ENCODE assay signal across 1 cellular context in the genomic region with DNA sequence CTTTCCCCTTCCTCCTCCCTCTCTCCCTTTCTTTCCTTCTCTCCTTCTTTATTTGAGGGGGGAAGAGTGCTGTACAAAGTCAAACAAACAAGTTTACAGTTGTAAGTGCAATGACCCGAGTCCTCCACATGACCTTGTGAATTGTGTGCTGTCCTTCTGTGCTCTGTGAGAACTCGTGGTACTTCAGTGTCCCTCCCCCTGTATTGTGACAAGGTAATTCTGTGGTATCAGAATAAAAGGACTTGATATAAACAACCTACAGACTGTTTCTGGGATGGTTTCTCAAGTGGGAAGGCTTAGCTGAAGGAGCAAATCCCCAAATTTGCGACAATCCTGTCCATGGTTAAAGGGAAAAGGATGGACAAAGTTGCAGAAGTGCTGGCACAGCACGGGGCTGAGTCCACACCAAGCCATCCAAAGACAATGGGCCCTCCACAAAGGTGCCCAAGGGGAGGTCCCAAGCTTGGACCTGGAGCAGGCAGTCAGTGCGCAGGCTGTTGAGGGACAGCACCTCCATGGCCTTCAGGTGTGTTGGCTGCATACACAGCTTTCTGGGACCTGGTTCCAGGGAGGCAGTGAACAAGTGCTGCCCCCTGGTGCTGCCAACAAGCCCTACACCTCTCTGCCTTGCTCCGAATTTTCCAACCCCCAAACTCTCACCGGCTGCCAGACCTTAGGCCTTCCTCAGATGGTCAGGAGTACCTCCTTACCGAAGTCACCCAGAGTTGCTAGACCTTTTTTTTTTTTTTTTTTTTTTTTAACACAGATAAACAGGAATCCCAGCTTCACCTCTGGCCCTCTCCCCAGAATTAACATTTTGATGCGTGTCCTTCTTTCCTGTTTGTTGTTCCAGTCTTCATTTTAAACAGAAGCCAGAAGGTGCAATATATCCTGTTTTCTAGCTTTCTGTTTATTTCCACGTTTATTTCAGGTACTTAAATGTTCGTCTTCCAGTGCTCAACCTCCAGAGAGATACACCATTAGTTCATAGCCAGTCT.
TF ChIP-seq lines count a peak whose summit lies in the region.

No MANE protein-coding gene starts in this region.

TF ChIP-seq in HepG2, 621 proteins besides CTCF, POLR2A, EP300 and RAD21 (continued from another document and continues in another):
- TF ChIP-seq RBM22 (optimal IDR thresholded peaks at IDR 0.05; ENCODE audit: low read length) = peak; percentile 19
- TF ChIP-seq ZBTB40 (IDR thresholded peaks at IDR 0.05) = no peak
- no peak; the same call in 1 of the 2 replicates for TF ChIP-seq ZBTB40 (CRISPR knock-in tag; IDR thresholded peaks at IDR 0.05)
- TF ChIP-seq ZNF225 (CRISPR knock-in tag; IDR thresholded peaks at IDR 0.05) = no peak
- no peak for TF ChIP-seq AKNA (CRISPR knock-in tag; IDR thresholded peaks at IDR 0.05; ENCODE audit: borderline replicate concordance)
- TF ChIP-seq EHMT2 (IDR thresholded peaks at IDR 0.05; ENCODE audit: borderline replicate concordance, low read depth, low read length) = no peak
- no peak for TF ChIP-seq ZNF550 (CRISPR knock-in tag; IDR thresholded peaks at IDR 0.05; ENCODE audit: borderline replicate concordance)
- TF ChIP-seq ZNF235 (CRISPR knock-in tag; IDR thresholded peaks at IDR 0.05; ENCODE audit: borderline replicate concordance) = peak; percentile 26; the same call in 1 of the 2 replicates
- TF ChIP-seq, protein P1, sequence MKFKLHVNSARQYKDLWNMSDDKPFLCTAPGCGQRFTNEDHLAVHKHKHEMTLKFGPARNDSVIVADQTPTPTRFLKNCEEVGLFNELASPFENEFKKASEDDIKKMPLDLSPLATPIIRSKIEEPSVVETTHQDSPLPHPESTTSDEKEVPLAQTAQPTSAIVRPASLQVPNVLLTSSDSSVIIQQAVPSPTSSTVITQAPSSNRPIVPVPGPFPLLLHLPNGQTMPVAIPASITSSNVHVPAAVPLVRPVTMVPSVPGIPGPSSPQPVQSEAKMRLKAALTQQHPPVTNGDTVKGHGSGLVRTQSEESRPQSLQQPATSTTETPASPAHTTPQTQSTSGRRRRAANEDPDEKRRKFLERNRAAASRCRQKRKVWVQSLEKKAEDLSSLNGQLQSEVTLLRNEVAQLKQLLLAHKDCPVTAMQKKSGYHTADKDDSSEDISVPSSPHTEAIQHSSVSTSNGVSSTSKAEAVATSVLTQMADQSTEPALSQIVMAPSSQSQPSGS (CRISPR knock-in tag; IDR thresholded peaks at IDR 0.05) = no peak; the same call in 1 of the 2 replicates
- TF ChIP-seq MZF1 (CRISPR knock-in tag; IDR thresholded peaks at IDR 0.05; ENCODE audit: borderline replicate concordance) = no peak
- no peak for TF ChIP-seq ZNF530 (CRISPR knock-in tag; IDR thresholded peaks at IDR 0.05; ENCODE audit: low read depth)
- TF ChIP-seq, protein P2, sequence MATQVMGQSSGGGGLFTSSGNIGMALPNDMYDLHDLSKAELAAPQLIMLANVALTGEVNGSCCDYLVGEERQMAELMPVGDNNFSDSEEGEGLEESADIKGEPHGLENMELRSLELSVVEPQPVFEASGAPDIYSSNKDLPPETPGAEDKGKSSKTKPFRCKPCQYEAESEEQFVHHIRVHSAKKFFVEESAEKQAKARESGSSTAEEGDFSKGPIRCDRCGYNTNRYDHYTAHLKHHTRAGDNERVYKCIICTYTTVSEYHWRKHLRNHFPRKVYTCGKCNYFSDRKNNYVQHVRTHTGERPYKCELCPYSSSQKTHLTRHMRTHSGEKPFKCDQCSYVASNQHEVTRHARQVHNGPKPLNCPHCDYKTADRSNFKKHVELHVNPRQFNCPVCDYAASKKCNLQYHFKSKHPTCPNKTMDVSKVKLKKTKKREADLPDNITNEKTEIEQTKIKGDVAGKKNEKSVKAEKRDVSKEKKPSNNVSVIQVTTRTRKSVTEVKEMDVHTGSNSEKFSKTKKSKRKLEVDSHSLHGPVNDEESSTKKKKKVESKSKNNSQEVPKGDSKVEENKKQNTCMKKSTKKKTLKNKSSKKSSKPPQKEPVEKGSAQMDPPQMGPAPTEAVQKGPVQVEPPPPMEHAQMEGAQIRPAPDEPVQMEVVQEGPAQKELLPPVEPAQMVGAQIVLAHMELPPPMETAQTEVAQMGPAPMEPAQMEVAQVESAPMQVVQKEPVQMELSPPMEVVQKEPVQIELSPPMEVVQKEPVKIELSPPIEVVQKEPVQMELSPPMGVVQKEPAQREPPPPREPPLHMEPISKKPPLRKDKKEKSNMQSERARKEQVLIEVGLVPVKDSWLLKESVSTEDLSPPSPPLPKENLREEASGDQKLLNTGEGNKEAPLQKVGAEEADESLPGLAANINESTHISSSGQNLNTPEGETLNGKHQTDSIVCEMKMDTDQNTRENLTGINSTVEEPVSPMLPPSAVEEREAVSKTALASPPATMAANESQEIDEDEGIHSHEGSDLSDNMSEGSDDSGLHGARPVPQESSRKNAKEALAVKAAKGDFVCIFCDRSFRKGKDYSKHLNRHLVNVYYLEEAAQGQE (IDR thresholded peaks at IDR 0.05; ENCODE audit: borderline replicate concordance in 1 of 2, low read depth in 1 of 2, low read length in 2 of 2) = no peak
- no peak for TF ChIP-seq DR1 (CRISPR knock-in tag; IDR thresholded peaks at IDR 0.05)
- TF ChIP-seq ADNP (CRISPR knock-in tag; IDR thresholded peaks at IDR 0.05) = no peak
- TF ChIP-seq ZNF343 (CRISPR knock-in tag; IDR thresholded peaks at IDR 0.05) = no peak
- 0 out of 2 replicates have a peak, but pooled peaks have one; percentile 29 for TF ChIP-seq ZNF792 (CRISPR knock-in tag; IDR thresholded peaks at IDR 0.05)
- TF ChIP-seq IKZF5 (CRISPR knock-in tag; IDR thresholded peaks at IDR 0.05) = no peak; the same call in none of the 2 replicates
- TF ChIP-seq GATAD2A (CRISPR knock-in tag; IDR thresholded peaks at IDR 0.05) = peak; percentile 87
- TF ChIP-seq, protein P3, sequence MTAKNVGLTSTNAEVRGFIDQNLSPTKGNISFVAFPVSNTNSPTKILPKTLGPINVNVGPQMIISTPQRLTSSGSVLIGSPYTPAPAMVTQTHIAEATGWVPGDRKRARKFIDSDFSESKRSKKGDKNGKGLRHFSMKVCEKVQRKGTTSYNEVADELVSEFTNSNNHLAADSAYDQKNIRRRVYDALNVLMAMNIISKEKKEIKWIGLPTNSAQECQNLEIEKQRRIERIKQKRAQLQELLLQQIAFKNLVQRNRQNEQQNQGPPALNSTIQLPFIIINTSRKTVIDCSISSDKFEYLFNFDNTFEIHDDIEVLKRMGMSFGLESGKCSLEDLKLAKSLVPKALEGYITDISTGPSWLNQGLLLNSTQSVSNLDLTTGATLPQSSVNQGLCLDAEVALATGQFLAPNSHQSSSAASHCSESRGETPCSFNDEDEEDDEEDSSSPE (CRISPR knock-in tag; IDR thresholded peaks at IDR 0.05) = no peak
- no peak for TF ChIP-seq SKI (IDR thresholded peaks at IDR 0.05; ENCODE audit: partially characterized antibody)
- TF ChIP-seq ZNF10 (CRISPR knock-in tag; IDR thresholded peaks at IDR 0.05; ENCODE audit: borderline replicate concordance, low read depth) = no peak
- TF ChIP-seq, protein P4, sequence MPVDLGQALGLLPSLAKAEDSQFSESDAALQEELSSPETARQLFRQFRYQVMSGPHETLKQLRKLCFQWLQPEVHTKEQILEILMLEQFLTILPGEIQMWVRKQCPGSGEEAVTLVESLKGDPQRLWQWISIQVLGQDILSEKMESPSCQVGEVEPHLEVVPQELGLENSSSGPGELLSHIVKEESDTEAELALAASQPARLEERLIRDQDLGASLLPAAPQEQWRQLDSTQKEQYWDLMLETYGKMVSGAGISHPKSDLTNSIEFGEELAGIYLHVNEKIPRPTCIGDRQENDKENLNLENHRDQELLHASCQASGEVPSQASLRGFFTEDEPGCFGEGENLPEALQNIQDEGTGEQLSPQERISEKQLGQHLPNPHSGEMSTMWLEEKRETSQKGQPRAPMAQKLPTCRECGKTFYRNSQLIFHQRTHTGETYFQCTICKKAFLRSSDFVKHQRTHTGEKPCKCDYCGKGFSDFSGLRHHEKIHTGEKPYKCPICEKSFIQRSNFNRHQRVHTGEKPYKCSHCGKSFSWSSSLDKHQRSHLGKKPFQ (CRISPR knock-in tag; IDR thresholded peaks at IDR 0.05; ENCODE audit: insufficient replicate concordance) = no peak
- TF ChIP-seq SRSF4 (IDR thresholded peaks at IDR 0.05; ENCODE audit: low read depth, low read length, poor library complexity, severe bottlenecking) = no peak
- no peak for TF ChIP-seq ZFP36 (IDR thresholded peaks at IDR 0.05; ENCODE audit: borderline replicate concordance, low read depth, low read length, partially characterized antibody)
- no peak; the same call in 1 of the 2 replicates for TF ChIP-seq XBP1 (CRISPR knock-in tag; IDR thresholded peaks at IDR 0.05)
